ENCODE assay signal across 8 cellular contexts in genomic region chr7:12389089-12389700, GRCh38. TPM values are rescaled to one million over a fixed set of nuclear protein-coding genes. Genes with fewer than 3 reads are reported as not detected.
DNase-seq lines count a peak whose midpoint lies in the region; ATAC-seq and TF ChIP-seq lines count a peak whose summit lies in the region.

No MANE protein-coding gene starts in this region.

- H3K27me3 ChIP-seq in CD4-positive, alpha-beta memory T cell (ENCODE audit: insufficient read depth, low read length), result no peaks in the 10 kb centered on the region
- no peaks in the 10 kb centered on the region for H3K27me3 ChIP-seq in mesenchymal stem cell (ENCODE audit: control insufficient read depth in 1 of 2, insufficient read depth in 1 of 2, low read length in 2 of 2)
- H3K27me3 ChIP-seq in ascending aorta, result no peaks in the 10 kb centered on the region

- peak; percentile 29 to 46 (median 33) for DNase-seq in CD4-positive, alpha-beta memory T cell
- DNase-seq in NCI-H1417 (lab: John Stamatoyannopoulos, UW), result peak; percentile 46 to 79 (median 79)
- peak; percentile 35 for DNase-seq in SKM-1 treated with dmso at 0.1 percent for 144 hours (lab: John Stamatoyannopoulos, UW; ENCODE audit: unreplicated experiment)
- peak; percentile 84 for DNase-seq in choroid plexus epithelial cell (ENCODE audit: low read depth)
- peak; percentile 69 for DNase-seq in mesenchymal stem cell
- DNase-seq in ascending aorta (ENCODE audit: low spot score in 2 of 2), result no peak

- no peak overlapping the region for H4K91ac ChIP-seq in mesenchymal stem cell (ENCODE audit: low read length)

- H3K27ac ChIP-seq in CD4-positive, alpha-beta memory T cell (ENCODE audit: low read depth, low read length), result no peak overlapping the region
- H3K27ac ChIP-seq in mesenchymal stem cell (ENCODE audit: low read length, poor library complexity, severe bottlenecking) (no peak overlapping the region), ascending aorta (no peak overlapping the region)

- H3K23ac ChIP-seq in mesenchymal stem cell (ENCODE audit: low read length in 2 of 2), result no peak overlapping the region

- peaks cover 0 to 2% of the 10 kb centered on the region in 2 donors for H3K27me3 Mint-ChIP-seq in CD4-positive, alpha-beta memory T cell

- no peak overlapping the region for H2AFZ ChIP-seq in mesenchymal stem cell (ENCODE audit: low read depth, low read length)

- H3K9me3 ChIP-seq in CD4-positive, alpha-beta memory T cell (ENCODE audit: control insufficient read depth in 1 of 2, low read length in 2 of 2), result no peaks in the 10 kb centered on the region
- H3K9me3 ChIP-seq in mesenchymal stem cell (ENCODE audit: control insufficient read depth, low read length) (no peaks in the 10 kb centered on the region), ascending aorta (no peaks in the 10 kb centered on the region)

- H3K14ac ChIP-seq in mesenchymal stem cell (ENCODE audit: low read length in 2 of 2), result no peak overlapping the region

- peak overlapping the region in 1 of 7 donors; percentile 2 for H3K27ac Mint-ChIP-seq in CD4-positive, alpha-beta memory T cell

- WGBS in mesenchymal stem cell, result 80% methylated on average over 1 of the region's 1 CpG

- no peak overlapping the region for H3K4me3 Mint-ChIP-seq in CD4-positive, alpha-beta memory T cell

- CTCF ChIA-PET in CD4-positive, alpha-beta memory T cell (lab: Charles Lee; ENCODE audit: partially characterized antibody), result interaction anchor here (1.0 to 1.3 kb wide), 2 partner anchors 13 to 101 kb away, joined by 4 to 5 read pairs; no protein-coding TSS in a partner anchor

- H3K4me2 ChIP-seq in mesenchymal stem cell (ENCODE audit: low read length, poor library complexity, severe bottlenecking), result no peak overlapping the region

- no peak overlapping the region for H3K4me3 ChIP-seq in CD4-positive, alpha-beta memory T cell (ENCODE audit: low read length in 2 of 2)
- no peak overlapping the region for H3K4me3 ChIP-seq in choroid plexus epithelial cell (ENCODE audit: low read depth, low read length)
- H3K4me3 ChIP-seq in mesenchymal stem cell (ENCODE audit: insufficient read depth in 1 of 2, low read depth in 1 of 2, low read length in 2 of 2), result no peak overlapping the region
- H3K4me3 ChIP-seq in ascending aorta, result no peak overlapping the region

- no peak overlapping the region for H2BK120ac ChIP-seq in mesenchymal stem cell (ENCODE audit: low read depth, low read length)

- H3K36me3 Mint-ChIP-seq in CD4-positive, alpha-beta memory T cell, result peaks cover 0 to 2% of the 10 kb centered on the region in 2 donors

- TF ChIP-seq CTCF in choroid plexus epithelial cell (conservative IDR thresholded peaks at IDR 0.05; ENCODE audit: low read depth, low read length) (peak; percentile 90), ascending aorta (IDR thresholded peaks at IDR 0.05) (peak in 1 of 3 experiments; percentile 33)

- no peak overlapping the region for H2AK5ac ChIP-seq in mesenchymal stem cell (ENCODE audit: low read length, severe bottlenecking)

- H3K79me1 ChIP-seq in mesenchymal stem cell (replicated peaks; ENCODE audit: low read length, poor library complexity, severe bottlenecking), result no peaks in the 10 kb centered on the region

- no peak overlapping the region for H4K8ac ChIP-seq in mesenchymal stem cell (ENCODE audit: low read length)

- H3K9ac ChIP-seq in mesenchymal stem cell (ENCODE audit: low read length), result no peak overlapping the region

- H3K4me1 Mint-ChIP-seq in CD4-positive, alpha-beta memory T cell, result no peaks in the 10 kb centered on the region

- H3K36me3 ChIP-seq in CD4-positive, alpha-beta memory T cell (ENCODE audit: insufficient read depth, low read length), result no peaks in the 10 kb centered on the region
- H3K36me3 ChIP-seq in mesenchymal stem cell (ENCODE audit: control insufficient read depth in 1 of 2, insufficient read depth in 2 of 2, low read depth in 1 of 2, low read length in 2 of 2) (no peaks in the 10 kb centered on the region), ascending aorta (no peaks in the 10 kb centered on the region)

- no peaks in the 10 kb centered on the region for H3K9me3 Mint-ChIP-seq in CD4-positive, alpha-beta memory T cell

- H2BK15ac ChIP-seq in mesenchymal stem cell (ENCODE audit: low read depth, poor library complexity, severe bottlenecking), result no peak overlapping the region

- H3K4me1 ChIP-seq in CD4-positive, alpha-beta memory T cell (ENCODE audit: insufficient read depth, low read length), result no peaks in the 10 kb centered on the region
- no peaks in the 10 kb centered on the region for H3K4me1 ChIP-seq in mesenchymal stem cell (ENCODE audit: control insufficient read depth, insufficient read depth, low read depth, low read length)
- no peaks in the 10 kb centered on the region for H3K4me1 ChIP-seq in ascending aorta

- intact Hi-C loops in CD4-positive, alpha-beta memory T cell (cut with micrococcal nuclease), result loop anchor here (1.0 to 5.0 kb wide), 3 partner anchors 14 to 322 kb away; partner anchors contain the start of gene VWDE
- intact Hi-C loops in ascending aorta (cut with DNase I), result no loop called here

- H3K18ac ChIP-seq in mesenchymal stem cell (ENCODE audit: low read depth in 1 of 2, low read length in 2 of 2), result no peak overlapping the region

- no peak overlapping the region for H2BK5ac ChIP-seq in mesenchymal stem cell (ENCODE audit: low read depth, low read length, poor library complexity, severe bottlenecking)

- H3K4ac ChIP-seq in mesenchymal stem cell (ENCODE audit: low read depth in 1 of 2, low read length in 2 of 2), result no peak overlapping the region

- no peak overlapping the region for H2BK12ac ChIP-seq in mesenchymal stem cell (ENCODE audit: low read length in 2 of 2)

- peak; percentile 97 for ATAC-seq in GM18519 (IDR thresholded peaks at IDR 0.05; ENCODE audit: low FRiP score, unreplicated experiment)
- ATAC-seq in HG02885 (IDR thresholded peaks at IDR 0.05; ENCODE audit: poor library complexity, unreplicated experiment), result peak; percentile 99

- POLR2A ChIA-PET in CD4-positive, alpha-beta memory T cell (lab: Charles Lee; ENCODE audit: partially characterized antibody), result no interaction called here

RNA-seq across cellular contexts. Expression of gene VWDE, which starts 14.5 kb away (rescaled TPM):
- total RNA-seq in CD4-positive, alpha-beta memory T cell, result 1 to 10 TPM; 8.9 to 9.0 TPM
- polyA plus RNA-seq in CD4-positive, alpha-beta memory T cell, result under 1 TPM in 1 of 2 donors, not detected in 1; 0.26 TPM
- polyA plus RNA-seq in mesenchymal stem cell (2013, experiment 1 of 2), result not detected
- polyA plus RNA-seq in mesenchymal stem cell (2013, experiment 2 of 2), result not detected
- not detected for total RNA-seq in ascending aorta

Comparison
In these comparisons a context has a peak if more than half of its experiments do, and no peak if none do; other contexts are left out.
1. DNase-seq: peak in CD4-positive, alpha-beta memory T cell (5 of 5), NCI-H1417 (3 of 3), SKM-1 treated with dmso at 0.1 percent for 144 hours (single experiment), choroid plexus epithelial cell (single experiment) and mesenchymal stem cell (single experiment); none in ascending aorta (0 of 2).